35 cellular contexts compared by ENCODE assay signal in genomic region chrX:57132046-57132445, GRCh38. TPM values are rescaled to one million over a fixed set of nuclear protein-coding genes. Genes with fewer than 3 reads are reported as not detected.
"Had no signal": no experiment of that assay in that cellular context is flagged by ENCODE, and none has a peak within 500 bp of the region (broad histone marks: within the 10 kb centered on the region; RNA-seq: fewer than 3 reads in every experiment).

No MANE protein-coding gene starts in this region.

- H3K27ac ChIP-seq: KMS-11 had no signal

- H3K27me3 ChIP-seq: MG63 had no signal

- DNase-seq: Karpas-422, Kasumi-1, MG63, MM.1S, MV-4-11, NCI-H1048, NCI-H1092, NCI-H1092 treated with DMSO at 0.1 percent for 48 hours, NCI-H1105, NCI-H1105 treated with DMSO at 0.1 percent for 48 hours, NCI-H1417, NCI-H1417 treated with DMSO at 0.1 percent for 48 hours, NCI-H1436, NCI-H1436 treated with DMSO at 0.1 percent for 48 hours, NCI-H146, NCI-H1694, NCI-H1694 treated with DMSO at 0.1 percent for 48 hours, NCI-H187, NCI-H187 treated with DMSO at 0.1 percent for 48 hours, NCI-H1930, NCI-H2029, NCI-H2029 treated with DMSO at 0.1 percent for 48 hours, NCI-H2081, NCI-H2081 treated with DMSO at 0.1 percent for 48 hours, NCI-H2107, NCI-H2171, NCI-H2171 treated with DMSO at 0.1 percent for 48 hours, NCI-H2227 treated with DMSO at 0.1 percent for 48 hours, NCI-H226, NCI-H345, NCI-H446, NCI-H446 treated with DMSO at 0.1 percent for 48 hours, NCI-H510A had no signal

- H3K4me3 ChIP-seq: MG63 had no signal

- H3K9ac ChIP-seq: KMS-11 had no signal

- H3K9me3 ChIP-seq: MG63 had no signal

- H3K36me3 ChIP-seq: MG63 had no signal

- H3K4me2 ChIP-seq: KMS-11 had no signal

RNA-seq across cellular contexts. Expression of gene SPIN2A, which starts 5.2 kb away (rescaled TPM):
- total RNA-seq: M059J had no signal
